23 cellular contexts compared by ENCODE assay signal in genomic region chr3:195662-196061, GRCh38. TPM values are rescaled to one million over a fixed set of nuclear protein-coding genes. Genes with fewer than 3 reads are reported as not detected.
DNase-seq lines count a peak whose midpoint lies in the region; ATAC-seq lines count a peak whose summit lies in the region.
"Had no signal": no experiment of that assay in that cellular context is flagged by ENCODE, and none has a peak within 500 bp of the region (broad histone marks: within the 10 kb centered on the region; RNA-seq: fewer than 3 reads in every experiment).

No MANE protein-coding gene starts in this region.

- peak overlapping the region; percentile 72 for H3K27ac ChIP-seq in temporal lobe (ENCODE audit: low read depth, low read length)
- H3K27ac ChIP-seq: SJCRH30 had no signal

- no peak for ATAC-seq in GM21529 (IDR thresholded peaks at IDR 0.05; ENCODE audit: unreplicated experiment)
- ATAC-seq: HCT116 had no signal

- DNase-seq in NCI-H748 (lab: John Stamatoyannopoulos, UW; ENCODE audit: unreplicated experiment), result peak; percentile 49
- DNase-seq in NCI-H748 treated with DMSO at 0.1 percent for 48 hours (lab: John Stamatoyannopoulos, UW), result no peak
- DNase-seq in astrocyte of the hippocampus (ENCODE audit: low read depth, low spot score), result peak; percentile 10
- peak; percentile 2 for DNase-seq in left kidney (ENCODE audit: low read depth, low spot score)
- no peak for DNase-seq in NCI-H187 (lab: John Stamatoyannopoulos, UW)
- no peak for DNase-seq in UCSD-AML1 (lab: John Stamatoyannopoulos, UW; ENCODE audit: unreplicated experiment)
- DNase-seq: activated CD4-positive, alpha-beta T cell treated with anti-CD3 and anti-CD28 coated beads, Interleukin-2, amount 10 ng/mL, durations not matched to agents 24 days and 14 days; activated naive CD4-positive, alpha-beta T cell treated with Interleukin-2 at 50 U/mL for 16 hours; activated T-cell treated with anti-CD3 and anti-CD28 coated beads, Interleukin-2, amount 50 U/mL, for 48 hours; amniotic stem cell; BE2C; cortex of kidney; DMS79; mammary epithelial cell; NCI-H1048; NCI-H2029 treated with DMSO at 0.1 percent for 48 hours; SJCRH30 had no signal

RNA-seq across cellular contexts. Expression of gene CHL1, which starts 0.9 kb away (rescaled TPM):
- 896 TPM for total RNA-seq in temporal lobe
- total RNA-seq: A673; activated CD4-positive, alpha-beta T cell treated with anti-CD3 and anti-CD28 coated beads, Interleukin-2, amount 10 ng/mL, durations not matched to agents 24 days and 14 days; myocyte; SJCRH30; smooth muscle cell had no signal

Comparison
In these comparisons a context has a peak if more than half of its experiments do, and no peak if none do; other contexts are left out.
1. DNase-seq: peak in NCI-H748 (single experiment), astrocyte of the hippocampus (single experiment) and left kidney (single experiment); none in NCI-H748 treated with DMSO at 0.1 percent for 48 hours (single experiment), NCI-H187 (0 of 2) and UCSD-AML1 (single experiment).